Comparison of ENCODE assay signal across 16 cellular contexts in the genomic region with DNA sequence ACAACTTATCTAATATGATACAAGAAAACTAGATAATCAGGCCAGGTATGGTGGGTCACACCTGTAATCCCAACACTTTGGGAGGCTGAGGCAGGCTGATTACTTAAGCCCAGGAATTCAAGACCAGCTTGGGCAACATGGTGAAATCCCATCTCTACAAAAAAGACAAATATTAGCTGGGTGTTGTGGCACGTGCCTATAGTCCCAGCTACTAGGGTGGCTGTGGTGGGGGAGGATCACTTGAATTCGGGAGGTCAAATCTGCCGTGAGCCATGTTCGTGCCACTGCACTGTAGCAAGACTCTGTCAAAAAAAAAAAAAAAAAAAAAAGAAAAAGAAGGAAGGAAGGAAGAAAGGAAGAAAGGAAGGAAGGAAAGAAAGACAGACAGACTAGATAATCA.
"Had no signal": no experiment of that assay in that cellular context is flagged by ENCODE, and none has a peak within 500 bp of the region (broad histone marks: within the 10 kb centered on the region; RNA-seq: fewer than 3 reads in every experiment).

No MANE protein-coding gene starts in this region.

- H3K27me3 Mint-ChIP-seq: brain; naive thymus-derived CD4-positive, alpha-beta T cell had no signal

- H2AFZ ChIP-seq: hepatocyte had no signal

- H3K9me3 Mint-ChIP-seq: activated naive CD4-positive, alpha-beta T cell treated with anti-CD3 and anti-CD28 coated beads, Interleukin-2, amount 50 U/mL, for 72 hours; brain; T-helper 1 cell treated with Interleukin-12 subunit alpha and Interleukin-12 subunit beta and Interleukin-4 antibody, amounts not matched to agents 30 μg/mL and 1 μg/mL, for 36 hours had no signal

- H3K36me3 ChIP-seq: esophagus squamous epithelium, neutrophil, transverse colon had no signal

- H3K4me3 Mint-ChIP-seq: brain; T-helper 1 cell treated with Interleukin-12 subunit alpha and Interleukin-12 subunit beta and Interleukin-4 antibody, amounts not matched to agents 30 μg/mL and 1 μg/mL, for 36 hours had no signal

- H3K4me1 ChIP-seq: esophagus squamous epithelium, transverse colon had no signal

- H3K9me3 ChIP-seq: esophagus squamous epithelium, mucosa of descending colon, neutrophil, transverse colon had no signal

- H3K27ac Mint-ChIP-seq: brain; naive thymus-derived CD4-positive, alpha-beta T cell had no signal

- H3K4me1 Mint-ChIP-seq: brain had no signal

- DNase-seq: activated effector memory CD4-positive, alpha-beta T cell treated with Interleukin-2 at 50 U/mL for 16 hours; central memory CD4-positive, alpha-beta T cell; esophagus squamous epithelium; mammary epithelial cell; mucosa of descending colon; naive thymus-derived CD4-positive, alpha-beta T cell; stimulated activated CD4-positive, alpha-beta T cell treated with anti-CD3 and anti-CD28 coated beads, Interleukin-4, amount 100 ng/mL, for 1 hour; stimulated activated naive CD8-positive, alpha-beta T cell treated with anti-CD3 and anti-CD28 coated beads, Interleukin-15, Interleukin-2, amounts not matched to agents 100 U/mL and 50 U/mL, for 24 hours; transverse colon had no signal

- H3K4me2 ChIP-seq: hepatocyte had no signal

- H3K27ac ChIP-seq: coronary artery, esophagus squamous epithelium, hepatocyte, neutrophil had no signal

- H3K27me3 ChIP-seq: esophagus squamous epithelium, hepatocyte, neutrophil, transverse colon had no signal

- H3K4me3 ChIP-seq: coronary artery, esophagus squamous epithelium, hepatocyte, mucosa of descending colon, transverse colon had no signal

- H3K79me2 ChIP-seq: hepatocyte had no signal

- H3K36me3 Mint-ChIP-seq: activated naive CD4-positive, alpha-beta T cell treated with anti-CD3 and anti-CD28 coated beads, Interleukin-2, amount 50 U/mL, for 72 hours; brain; naive thymus-derived CD4-positive, alpha-beta T cell had no signal

- ATAC-seq: left lobe of liver, mucosa of descending colon had no signal
